ENCODE assay signal across 25 cellular contexts in the genomic region with DNA sequence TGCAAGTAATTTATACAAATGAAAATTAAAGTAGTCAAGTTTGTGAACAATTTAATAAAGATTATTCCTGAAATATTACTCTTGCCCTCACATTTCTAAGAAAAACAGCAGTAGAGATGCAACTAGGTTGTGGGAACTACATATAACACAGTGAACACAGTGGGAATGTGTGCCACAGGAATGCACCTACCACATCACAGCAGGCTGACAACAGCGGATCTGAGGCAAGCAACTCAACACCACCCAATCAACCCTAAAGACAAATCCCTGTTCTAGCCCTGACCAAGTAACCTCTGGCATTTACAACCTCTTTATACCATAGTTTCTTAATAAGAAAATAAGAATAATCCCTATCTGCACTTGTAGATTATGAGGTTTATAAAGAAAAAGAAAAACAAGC.
"Had no signal": no experiment of that assay in that cellular context is flagged by ENCODE, and none has a peak within 500 bp of the region (broad histone marks: within the 10 kb centered on the region; RNA-seq: fewer than 3 reads in every experiment).

No MANE protein-coding gene starts in this region.

- H3K27ac Mint-ChIP-seq: activated naive CD4-positive, alpha-beta T cell treated with anti-CD3 and anti-CD28 coated beads, Interleukin-2, amount 50 U/mL, for 24 hours; natural killer cell treated with Interleukin-12 subunit alpha and Interleukin-12 subunit beta and Interleukin-15 and Interleukin-18, amount 100 ng/mL, for 72 hours; stimulated activated naive CD8-positive, alpha-beta T cell treated with anti-CD3 and anti-CD28 coated beads, Interleukin-15, Interleukin-2, amounts not matched to agents 100 ng/mL and 50 ng/mL, for 24 hours had no signal

- H3K27me3 Mint-ChIP-seq: activated naive CD4-positive, alpha-beta T cell treated with anti-CD3 and anti-CD28 coated beads, Interleukin-2, amount 50 U/mL, for 24 hours; stimulated activated naive CD8-positive, alpha-beta T cell treated with anti-CD3 and anti-CD28 coated beads, Interleukin-15, Interleukin-2, amounts not matched to agents 100 ng/mL and 50 ng/mL, for 24 hours had no signal

- FAIRE-seq: endometrium, islet of Langerhans, urothelium cell line had no signal

- H3K4me3 Mint-ChIP-seq: activated naive CD4-positive, alpha-beta T cell treated with anti-CD3 and anti-CD28 coated beads, Interleukin-2, amount 50 U/mL, for 24 hours; central memory CD8-positive, alpha-beta T cell; natural killer cell treated with Interleukin-12 subunit alpha and Interleukin-12 subunit beta and Interleukin-15 and Interleukin-18, amount 100 ng/mL, for 72 hours; stimulated activated naive CD8-positive, alpha-beta T cell treated with anti-CD3 and anti-CD28 coated beads, Interleukin-15, Interleukin-2, amounts not matched to agents 100 ng/mL and 50 ng/mL, for 24 hours had no signal

- H3K4me2 ChIP-seq: hepatocyte had no signal

- H3K4me1 Mint-ChIP-seq: activated naive CD4-positive, alpha-beta T cell treated with anti-CD3 and anti-CD28 coated beads, Interleukin-2, amount 50 U/mL, for 24 hours; central memory CD8-positive, alpha-beta T cell had no signal

- H3K27me3 ChIP-seq: adrenal gland, hepatocyte, tibial nerve had no signal

- H3K36me3 Mint-ChIP-seq: activated naive CD4-positive, alpha-beta T cell treated with anti-CD3 and anti-CD28 coated beads, Interleukin-2, amount 50 U/mL, for 24 hours; natural killer cell treated with Interleukin-12 subunit alpha and Interleukin-12 subunit beta and Interleukin-15 and Interleukin-18, amount 100 ng/mL, for 72 hours had no signal

- H3K9me3 Mint-ChIP-seq: activated naive CD4-positive, alpha-beta T cell treated with anti-CD3 and anti-CD28 coated beads, Interleukin-2, amount 50 U/mL, for 24 hours; central memory CD8-positive, alpha-beta T cell; natural killer cell treated with Interleukin-12 subunit alpha and Interleukin-12 subunit beta and Interleukin-15 and Interleukin-18, amount 100 ng/mL, for 72 hours; stimulated activated naive CD8-positive, alpha-beta T cell treated with anti-CD3 and anti-CD28 coated beads, Interleukin-15, Interleukin-2, amounts not matched to agents 100 ng/mL and 50 ng/mL, for 24 hours had no signal

- H3K4me3 ChIP-seq: adrenal gland, coronary artery, hepatocyte, lower lobe of right lung, tibial nerve had no signal

- H3K4me1 ChIP-seq: adrenal gland had no signal

- DNase-seq: activated CD4-positive, alpha-beta T cell treated with anti-CD3 and anti-CD28 coated beads, Interleukin-2, amount 50 U/mL, for 1 hour; activated CD4-positive, CD25-positive, alpha-beta regulatory T cell treated with anti-CD3 and anti-CD28 coated beads, Interleukin-2, amount 50 U/mL, for 72 hours; activated CD8-positive, alpha-beta memory T cell treated with anti-CD3 and anti-CD28 coated beads, Interleukin-2, amount 50 U/mL, for 4 hours; activated effector memory CD4-positive, alpha-beta T cell treated with anti-CD3 and anti-CD28 coated beads, Interleukin-2, amount 50 U/mL, for 16 hours; activated T-cell treated with anti-CD3 and anti-CD28 coated beads, Interleukin-2, amount 50 U/mL, for 48 hours; adrenal gland; left cardiac atrium; lower lobe of right lung; occipital lobe; posterior cingulate gyrus; retina; stimulated activated CD4-positive, alpha-beta T cell treated with anti-CD3 and anti-CD28 coated beads, Interleukin-15, amount 100 ng/mL, for 24 hours; stimulated activated CD4-positive, alpha-beta T cell treated with anti-CD3 and anti-CD28 coated beads, Interleukin-2, amount 100 ng/mL, for 48 hours; T-helper 1 cell; T1000 had no signal

- H2AFZ ChIP-seq: hepatocyte had no signal

- H3K27ac ChIP-seq: adrenal gland, coronary artery, hepatocyte, lower lobe of right lung, tibial nerve had no signal

- H3K9me3 ChIP-seq: adrenal gland, lower lobe of right lung, tibial nerve had no signal

- H3K36me3 ChIP-seq: adrenal gland, lower lobe of right lung, tibial nerve had no signal
